ENCODE assay signal across 3 cellular contexts in the genomic region with DNA sequence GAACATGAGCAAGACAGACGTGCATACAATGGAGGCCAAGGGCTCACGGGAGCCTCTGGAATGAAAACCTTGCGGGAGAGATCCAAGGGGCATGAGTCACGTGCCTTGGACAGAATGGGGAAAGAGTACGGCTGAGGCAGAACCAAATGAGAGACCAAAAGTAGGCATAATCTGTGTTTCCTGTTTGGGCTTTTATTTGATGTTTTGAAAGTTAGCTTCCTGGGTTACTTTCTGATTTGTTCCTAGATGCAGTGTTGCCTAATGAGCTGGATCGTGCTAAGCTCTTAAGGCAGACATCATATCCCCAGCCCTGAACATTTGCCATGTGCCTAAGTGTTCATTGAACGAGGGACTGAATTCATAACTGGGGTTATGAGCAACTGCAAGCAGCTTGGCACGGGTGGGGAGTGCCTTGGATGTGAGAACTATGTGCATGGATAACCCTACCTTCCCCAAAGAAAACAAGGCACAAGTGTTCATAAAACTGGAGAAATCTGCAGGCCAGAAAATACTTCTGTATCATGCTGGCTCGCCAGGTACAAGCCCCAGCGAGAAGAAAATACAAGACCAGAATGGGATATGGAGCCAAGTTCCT.
TF ChIP-seq lines count a peak whose summit lies in the region.

No MANE protein-coding gene starts in this region.

TF ChIP-seq in IMR-90, 13 proteins besides CTCF, POLR2A, EP300 and RAD21:
- TF ChIP-seq CEBPB (IDR thresholded peaks at IDR 0.05; ENCODE audit: low read depth, low read length), result no peak
- peak; percentile 25; the same call in 1 of the 2 replicates for TF ChIP-seq BHLHE40 (IDR thresholded peaks at IDR 0.05; ENCODE audit: low read depth, low read length)

TF ChIP-seq in liver, 16 proteins besides CTCF, POLR2A, EP300 and RAD21:
- TF ChIP-seq YY1 (IDR thresholded peaks at IDR 0.05) (no peak), JUND (IDR thresholded peaks at IDR 0.05) (no peak), SP1 (IDR thresholded peaks at IDR 0.05) (no peak), NR2F2 (IDR thresholded peaks at IDR 0.05) (no peak), HNF4A (conservative IDR thresholded peaks at IDR 0.05) (no peak), TAF1 (conservative IDR thresholded peaks at IDR 0.05) (no peak), FOXA1 (IDR thresholded peaks at IDR 0.05) (no peak), EGR1 (IDR thresholded peaks at IDR 0.05; ENCODE audit: low read depth in 2 of 2) (no peak), FOXA2 (IDR thresholded peaks at IDR 0.05) (no peak), RXRA (IDR thresholded peaks at IDR 0.05) (no peak), HNF4G (IDR thresholded peaks at IDR 0.05) (no peak), GABPA (IDR thresholded peaks at IDR 0.05 in 1 of 2, conservative IDR thresholded peaks at IDR 0.05 in 1 of 2) (no peak)
- TF ChIP-seq, protein P1, sequence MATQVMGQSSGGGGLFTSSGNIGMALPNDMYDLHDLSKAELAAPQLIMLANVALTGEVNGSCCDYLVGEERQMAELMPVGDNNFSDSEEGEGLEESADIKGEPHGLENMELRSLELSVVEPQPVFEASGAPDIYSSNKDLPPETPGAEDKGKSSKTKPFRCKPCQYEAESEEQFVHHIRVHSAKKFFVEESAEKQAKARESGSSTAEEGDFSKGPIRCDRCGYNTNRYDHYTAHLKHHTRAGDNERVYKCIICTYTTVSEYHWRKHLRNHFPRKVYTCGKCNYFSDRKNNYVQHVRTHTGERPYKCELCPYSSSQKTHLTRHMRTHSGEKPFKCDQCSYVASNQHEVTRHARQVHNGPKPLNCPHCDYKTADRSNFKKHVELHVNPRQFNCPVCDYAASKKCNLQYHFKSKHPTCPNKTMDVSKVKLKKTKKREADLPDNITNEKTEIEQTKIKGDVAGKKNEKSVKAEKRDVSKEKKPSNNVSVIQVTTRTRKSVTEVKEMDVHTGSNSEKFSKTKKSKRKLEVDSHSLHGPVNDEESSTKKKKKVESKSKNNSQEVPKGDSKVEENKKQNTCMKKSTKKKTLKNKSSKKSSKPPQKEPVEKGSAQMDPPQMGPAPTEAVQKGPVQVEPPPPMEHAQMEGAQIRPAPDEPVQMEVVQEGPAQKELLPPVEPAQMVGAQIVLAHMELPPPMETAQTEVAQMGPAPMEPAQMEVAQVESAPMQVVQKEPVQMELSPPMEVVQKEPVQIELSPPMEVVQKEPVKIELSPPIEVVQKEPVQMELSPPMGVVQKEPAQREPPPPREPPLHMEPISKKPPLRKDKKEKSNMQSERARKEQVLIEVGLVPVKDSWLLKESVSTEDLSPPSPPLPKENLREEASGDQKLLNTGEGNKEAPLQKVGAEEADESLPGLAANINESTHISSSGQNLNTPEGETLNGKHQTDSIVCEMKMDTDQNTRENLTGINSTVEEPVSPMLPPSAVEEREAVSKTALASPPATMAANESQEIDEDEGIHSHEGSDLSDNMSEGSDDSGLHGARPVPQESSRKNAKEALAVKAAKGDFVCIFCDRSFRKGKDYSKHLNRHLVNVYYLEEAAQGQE (IDR thresholded peaks at IDR 0.05), result no peak
- TF ChIP-seq, protein P2, sequence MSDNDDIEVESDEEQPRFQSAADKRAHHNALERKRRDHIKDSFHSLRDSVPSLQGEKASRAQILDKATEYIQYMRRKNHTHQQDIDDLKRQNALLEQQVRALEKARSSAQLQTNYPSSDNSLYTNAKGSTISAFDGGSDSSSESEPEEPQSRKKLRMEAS (IDR thresholded peaks at IDR 0.05), result no peak
- TF ChIP-seq, protein P3, sequence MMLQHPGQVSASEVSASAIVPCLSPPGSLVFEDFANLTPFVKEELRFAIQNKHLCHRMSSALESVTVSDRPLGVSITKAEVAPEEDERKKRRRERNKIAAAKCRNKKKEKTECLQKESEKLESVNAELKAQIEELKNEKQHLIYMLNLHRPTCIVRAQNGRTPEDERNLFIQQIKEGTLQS (IDR thresholded peaks at IDR 0.05), result no peak

TF ChIP-seq in GM23338, 12 proteins besides CTCF, POLR2A, EP300 and RAD21:
- TF ChIP-seq POLR2AphosphoS5 (IDR thresholded peaks at IDR 0.05; ENCODE audit: low read depth) (no peak), JUNB (IDR thresholded peaks at IDR 0.05; ENCODE audit: unreplicated experiment) (no peak), CREB1 (CRISPR knock-in tag; IDR thresholded peaks at IDR 0.05; ENCODE audit: low read depth) (no peak)
